In the genomic region with DNA sequence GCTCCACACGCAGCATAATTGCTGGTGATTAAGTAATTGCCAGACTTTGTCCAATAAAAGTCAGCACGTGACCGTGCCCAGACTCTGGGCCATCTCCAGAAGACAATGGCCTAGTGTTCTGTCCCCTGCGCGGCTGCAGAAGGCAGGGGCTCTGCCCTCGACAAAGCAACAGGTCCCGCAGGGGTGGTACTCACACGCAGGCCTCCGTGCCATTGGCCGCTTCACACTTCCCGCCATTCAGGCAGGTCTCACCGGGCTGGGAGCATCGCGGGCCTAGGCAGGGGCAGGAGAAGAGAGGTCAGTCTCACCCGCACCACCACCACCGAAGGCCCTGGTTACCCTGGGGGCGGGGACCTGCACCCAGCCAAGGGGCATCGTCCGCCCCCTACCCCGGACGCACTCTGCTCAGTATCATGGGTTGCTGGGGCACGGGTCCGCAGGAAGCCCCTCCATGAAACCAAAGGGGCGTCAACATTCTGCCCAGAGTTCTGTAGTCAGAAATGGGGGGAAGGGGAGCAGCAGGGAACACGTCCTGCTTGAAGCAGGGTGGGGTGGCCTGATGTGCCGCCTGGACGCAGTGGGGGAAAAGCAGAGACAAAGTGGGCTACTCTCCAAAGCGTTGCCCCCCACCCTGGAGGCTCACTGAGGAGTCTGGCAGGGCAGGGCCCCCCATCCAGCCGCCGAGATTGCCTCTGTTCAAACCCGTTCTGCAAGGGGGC, we compare ENCODE assay signal across 8 cellular contexts. TPM values are rescaled to one million over a fixed set of nuclear protein-coding genes. Genes with fewer than 3 reads are reported as not detected.
A peak's percentile ranks its signal among the peaks of the same experiment; 100 is the strongest.
DNase-seq lines count a peak whose midpoint lies in the region; ATAC-seq, FAIRE-seq and TF ChIP-seq lines count a peak whose summit lies in the region.

No MANE protein-coding gene starts in this region.

- H3K4me2 ChIP-seq in endothelial cell of umbilical vein (ENCODE audit: insufficient read depth, low read length) = peak overlapping the region; percentile 84

- H3K36me3 Mint-ChIP-seq in naive thymus-derived CD4-positive, alpha-beta T cell = peaks cover 0 to 5% (median 0%) of the 10 kb centered on the region in 5 donors

- POLR2A ChIA-PET in endothelial cell of umbilical vein (lab: Charles Lee) = interaction anchor here (0.6 to 1.4 kb wide), 2 partner anchors 31 to 81 kb away, joined by 3 to 4 read pairs; no protein-coding TSS in a partner anchor
- POLR2A ChIA-PET in naive thymus-derived CD4-positive, alpha-beta T cell (lab: Charles Lee) = interaction anchor here (1.1 to 1.4 kb wide), 3 partner anchors 11 to 185 kb away, joined by 3 to 8 read pairs (median 5); no protein-coding TSS in a partner anchor

- TF ChIP-seq POLR2A in endothelial cell of umbilical vein (IDR thresholded peaks at IDR 0.05; ENCODE audit: low read depth, low read length) = no peak

- H4K20me1 ChIP-seq in endothelial cell of umbilical vein (replicated peaks; ENCODE audit: control insufficient read depth, extremely low read depth, insufficient read depth, low read length) = no peaks in the 10 kb centered on the region

- CTCF ChIA-PET in endothelial cell of umbilical vein (lab: Charles Lee) = interaction anchor here (0.5 to 6.4 kb wide), 5 partner anchors 14 to 91 kb away, joined by 4 to 59 read pairs (median 9); no protein-coding TSS in a partner anchor
- CTCF ChIA-PET in naive thymus-derived CD4-positive, alpha-beta T cell (lab: Charles Lee) = no interaction called here

- H3K27me3 ChIP-seq in endothelial cell of umbilical vein (ENCODE audit: control insufficient read depth in 2 of 2, insufficient read depth in 2 of 2, low read length in 2 of 2) = no peaks in the 10 kb centered on the region
- H3K27me3 ChIP-seq in naive thymus-derived CD4-positive, alpha-beta T cell (ENCODE audit: control insufficient read depth in 2 of 2, insufficient read depth in 2 of 2, low read length in 2 of 2) = no peaks in the 10 kb centered on the region

- peak overlapping the region in 6 of 9 donors; percentile 58 to 83 (median 76) for H3K27ac Mint-ChIP-seq in naive thymus-derived CD4-positive, alpha-beta T cell

- ATAC-seq in naive thymus-derived CD4-positive, alpha-beta T cell = no peak
- no peak for ATAC-seq in HG02981 (IDR thresholded peaks at IDR 0.05; ENCODE audit: unreplicated experiment)

- H3K4me1 Mint-ChIP-seq in naive thymus-derived CD4-positive, alpha-beta T cell = peaks cover 17 to 59% (median 45%) of the 10 kb centered on the region in 7 donors

- no peaks in the 10 kb centered on the region for H3K9me3 ChIP-seq in endothelial cell of umbilical vein (replicated peaks; ENCODE audit: control insufficient read depth, insufficient read depth, low read length)
- H3K9me3 ChIP-seq in naive thymus-derived CD4-positive, alpha-beta T cell (ENCODE audit: control insufficient read depth in 2 of 3, low read length in 3 of 3) = no peaks in the 10 kb centered on the region

- peaks cover 57% of the 10 kb centered on the region for H3K79me2 ChIP-seq in endothelial cell of umbilical vein (ENCODE audit: control insufficient read depth, insufficient read depth, low read length)

- H3K4me1 ChIP-seq in endothelial cell of umbilical vein (ENCODE audit: control insufficient read depth, extremely low read depth, insufficient read depth, low read length) = peaks cover 62% of the 10 kb centered on the region
- H3K4me1 ChIP-seq in naive thymus-derived CD4-positive, alpha-beta T cell (ENCODE audit: control insufficient read depth in 2 of 2, insufficient read depth in 2 of 2, low read length in 2 of 2) = peaks cover 37 to 46% of the 10 kb centered on the region in 2 donors

- no peaks in the 10 kb centered on the region for H3K27me3 Mint-ChIP-seq in naive thymus-derived CD4-positive, alpha-beta T cell

- no peak for DNase-seq in AG09309 (ENCODE audit: low read depth)
- peak; percentile 71 for DNase-seq in NCI-H526 treated with DMSO at 0.1 percent for 48 hours (lab: John Stamatoyannopoulos, UW)
- DNase-seq in endothelial cell of umbilical vein (ENCODE audit: low read depth, low spot score) = peak; percentile 46
- DNase-seq in naive thymus-derived CD4-positive, alpha-beta T cell = no peak
- no peak for DNase-seq in NCI-H1436 treated with DMSO at 0.1 percent for 48 hours (lab: John Stamatoyannopoulos, UW)
- no peak for DNase-seq in AG20443 (ENCODE audit: low spot score)
- no peak for DNase-seq in GM10266 (ENCODE audit: extremely low spot score)

- dilution Hi-C loops in endothelial cell of umbilical vein (cut with MboI; ENCODE audit: extremely low pct_ligation_motif_present, low sequenced_read_pairs) = no loop called here

- no peaks in the 10 kb centered on the region for H3K9me3 Mint-ChIP-seq in naive thymus-derived CD4-positive, alpha-beta T cell

- peaks cover 9 to 17% of the 10 kb centered on the region in 2 experiments for H3K36me3 ChIP-seq in endothelial cell of umbilical vein (ENCODE audit: control insufficient read depth in 2 of 2, extremely low read depth in 1 of 2, insufficient read depth in 2 of 2, low read length in 2 of 2)
- H3K36me3 ChIP-seq in naive thymus-derived CD4-positive, alpha-beta T cell (ENCODE audit: control insufficient read depth in 2 of 3, insufficient read depth in 3 of 3, low read length in 3 of 3) = peaks cover 0 to 20% (median 0%) of the 10 kb centered on the region in 3 experiments

- peak overlapping the region; percentile 78 for H3K9ac ChIP-seq in endothelial cell of umbilical vein (replicated peaks; ENCODE audit: extremely low read depth, insufficient read depth, low read length)

- peak; percentile 70 for FAIRE-seq in endothelial cell of umbilical vein (lab: Jason Lieb, UNC)

- H2AFZ ChIP-seq in endothelial cell of umbilical vein (ENCODE audit: low read depth, low read length) = no peak overlapping the region

- BruUV-seq in endothelial cell of umbilical vein (replicated peaks; lab: Mats Ljungman, UMichigan) = no TSS peak

- peak overlapping the region; percentile 67 for H3K27ac ChIP-seq in endothelial cell of umbilical vein (ENCODE audit: insufficient read depth, low read depth, low read length)
- H3K27ac ChIP-seq in naive thymus-derived CD4-positive, alpha-beta T cell (ENCODE audit: low read depth, low read length) = peak overlapping the region; percentile 80

- intact Hi-C loops in endothelial cell of umbilical vein (cut with micrococcal nuclease) = loop anchor here (1.0 to 5.0 kb wide), 3 partner anchors 13 to 168 kb away; a partner anchor contains a TSS
- intact Hi-C loops in naive thymus-derived CD4-positive, alpha-beta T cell (cut with micrococcal nuclease) = loop anchor here in 1 of 2 donors (10.0 kb wide), 2 partner anchors 139 to 299 kb away; a partner anchor contains a TSS

- H3K4me3 ChIP-seq in AG09309 (ENCODE audit: control insufficient read depth, low read depth, low read length) (peak overlapping the region; percentile 80), endothelial cell of umbilical vein (replicated peaks in 1 of 3; ENCODE audit: insufficient read depth in 1 of 3, low read depth in 1 of 3, low read length in 3 of 3) (peak overlapping the region; percentile 81 to 98 (median 91))
- peak overlapping the region; percentile 81 for H3K4me3 ChIP-seq in naive thymus-derived CD4-positive, alpha-beta T cell (ENCODE audit: low read length)

- H3K9me1 ChIP-seq in endothelial cell of umbilical vein (replicated peaks; ENCODE audit: control insufficient read depth, extremely low read depth, insufficient read depth, low read length) = no peaks in the 10 kb centered on the region

- peak overlapping the region; percentile 78 to 95 (median 88) for H3K4me3 Mint-ChIP-seq in naive thymus-derived CD4-positive, alpha-beta T cell

- TF ChIP-seq CTCF in AG09309 (IDR thresholded peaks at IDR 0.05; ENCODE audit: control insufficient read depth, insufficient read depth, low read depth, low read length, missing control alignments) (no peak), endothelial cell of umbilical vein (IDR thresholded peaks at IDR 0.05; ENCODE audit: extremely low read depth in 1 of 2, insufficient read depth in 1 of 2, low read depth in 1 of 2, low read length in 2 of 2) (no peak), GM10266 (IDR thresholded peaks at IDR 0.05; ENCODE audit: control insufficient read depth, insufficient read depth, low read depth, missing control alignments) (no peak)

TF ChIP-seq in endothelial cell of umbilical vein, 7 proteins besides CTCF, POLR2A, EP300 and RAD21:
- TF ChIP-seq, protein P1, sequence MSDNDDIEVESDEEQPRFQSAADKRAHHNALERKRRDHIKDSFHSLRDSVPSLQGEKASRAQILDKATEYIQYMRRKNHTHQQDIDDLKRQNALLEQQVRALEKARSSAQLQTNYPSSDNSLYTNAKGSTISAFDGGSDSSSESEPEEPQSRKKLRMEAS (IDR thresholded peaks at IDR 0.05; ENCODE audit: insufficient read depth, insufficient read length) = peak; percentile 10
- TF ChIP-seq EZH2 (IDR thresholded peaks at IDR 0.05; ENCODE audit: borderline replicate concordance, low read depth, low read length, severe bottlenecking) = no peak
- no peak for TF ChIP-seq JUN (IDR thresholded peaks at IDR 0.05; ENCODE audit: borderline replicate concordance, insufficient read depth, insufficient read length, low read depth)
- peak; percentile 28 for TF ChIP-seq POLR2AphosphoS5 (IDR thresholded peaks at IDR 0.05; ENCODE audit: insufficient read depth, low read depth, low read length)
- TF ChIP-seq FOS (IDR thresholded peaks at IDR 0.05; ENCODE audit: borderline replicate concordance, insufficient read depth, low read length) = no peak
- no peak for TF ChIP-seq GATA2 (IDR thresholded peaks at IDR 0.05; ENCODE audit: insufficient read depth, insufficient read length, low read depth, low read length)
- TF ChIP-seq MYC (IDR thresholded peaks at IDR 0.05; ENCODE audit: low read depth, low read length) = no peak

RNA-seq across cellular contexts. Expression of a gene that starts 1.9 kb away (rescaled TPM):
- 153 and 161 TPM in 2 replicates for total RNA-seq in endothelial cell of umbilical vein
- 27.0 and 31.7 TPM in 2 replicates for polyA plus RNA-seq in endothelial cell of umbilical vein
- 22.4 and 26.2 TPM in 2 replicates for polyA plus RNA-seq in endothelial cell of umbilical vein (2011; cell fraction: cytosol; rRNA removed)
- polyA plus RNA-seq in endothelial cell of umbilical vein (2011; cell fraction: nucleus; rRNA removed) = 75.3 and 84.8 TPM in 2 replicates
- 33.7 and 50.3 TPM in 2 replicates for polyA plus RNA-seq in endothelial cell of umbilical vein (2012)
- polyA minus RNA-seq in endothelial cell of umbilical vein = 52.5 and 73.2 TPM in 2 replicates
- 13.9 TPM for polyA minus RNA-seq in endothelial cell of umbilical vein (2011; cell fraction: cytosol; rRNA and poly(A)+ RNA removed)
- 49.7 and 95.4 TPM in 2 replicates for polyA minus RNA-seq in endothelial cell of umbilical vein (2011; cell fraction: nucleus; rRNA and poly(A)+ RNA removed)
- 10 to 100 TPM; 49.7 to 92.9 (median 58.0) TPM for total RNA-seq in naive thymus-derived CD4-positive, alpha-beta T cell
- polyA plus RNA-seq in naive thymus-derived CD4-positive, alpha-beta T cell = 1 to 10 TPM; 1.9 to 7.1 TPM

Comparison
In these comparisons a context has a peak if more than half of its experiments do, and no peak if none do; other contexts are left out.
1. DNase-seq: peak in NCI-H526 treated with DMSO at 0.1 percent for 48 hours (single experiment) and endothelial cell of umbilical vein (single experiment); none in AG09309 (single experiment), naive thymus-derived CD4-positive, alpha-beta T cell (0 of 9), NCI-H1436 treated with DMSO at 0.1 percent for 48 hours (single experiment), AG20443 (single experiment) and GM10266 (single experiment).
2. Peak in every context shown above with its lines, with median percentiles within 50 percentile points of each other: H3K4me3 ChIP-seq.